9 cellular contexts compared by ENCODE assay signal in the genomic region with DNA sequence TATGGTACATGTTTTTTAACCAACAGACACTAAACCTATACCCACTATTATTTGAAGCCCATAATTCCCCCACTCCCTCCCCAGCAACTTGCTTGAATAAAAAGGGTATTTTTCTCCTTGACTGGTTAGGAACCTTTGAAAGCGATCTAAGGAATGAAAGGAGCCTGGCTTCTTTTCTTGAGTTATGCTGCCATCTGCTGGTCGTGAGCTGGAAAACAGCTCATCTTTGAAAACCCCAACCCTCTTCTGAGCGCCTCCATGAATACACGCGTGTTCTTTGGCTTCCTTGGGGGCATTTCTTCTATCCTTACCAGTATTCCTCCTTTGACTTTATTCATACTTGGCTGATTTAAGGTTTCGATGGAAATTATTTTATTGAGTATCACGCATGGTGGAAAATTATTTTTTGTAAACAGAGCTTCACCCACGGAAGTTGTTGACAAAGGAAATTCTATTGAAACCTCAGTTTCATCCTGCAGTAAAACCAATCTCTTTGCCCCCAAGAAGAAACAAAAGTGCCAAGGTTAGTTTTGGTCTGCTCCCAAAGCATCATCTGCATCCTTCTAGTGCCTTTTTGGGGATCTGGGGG.
A peak's percentile ranks its signal among the peaks of the same experiment; 100 is the strongest.
DNase-seq lines count a peak whose midpoint lies in the region; ATAC-seq and TF ChIP-seq lines count a peak whose summit lies in the region.
"Had no signal": no experiment of that assay in that cellular context is flagged by ENCODE, and none has a peak within 500 bp of the region (broad histone marks: within the 10 kb centered on the region; RNA-seq: fewer than 3 reads in every experiment).

No MANE protein-coding gene starts in this region.

- ATAC-seq in GM18502 (IDR thresholded peaks at IDR 0.05; ENCODE audit: poor library complexity, unreplicated experiment), result peak; percentile 56
- peak; percentile 74 to 90 (median 78) for ATAC-seq in psoas muscle
- ATAC-seq in HG03521 (IDR thresholded peaks at IDR 0.05; ENCODE audit: unreplicated experiment), result no peak

- peak overlapping the region; percentile 38 for H3K27ac Mint-ChIP-seq in activated naive CD4-positive, alpha-beta T cell treated with anti-CD3 and anti-CD28 coated beads, Interleukin-2, amount 50 U/mL, for 24 hours
- H3K27ac Mint-ChIP-seq in glutamatergic neuron (ENCODE audit: unreplicated experiment), result no peak overlapping the region

- POLR2A ChIA-PET in A673 (lab: Charles Lee; ENCODE audit: low non-redundant PET), result no interaction called here

- no peaks in the 10 kb centered on the region for H3K27me3 ChIP-seq in A673 (replicated peaks; ENCODE audit: insufficient read depth, low read depth, low read length, poor library complexity)
- H3K27me3 ChIP-seq in MG63, result peaks cover 12% of the 10 kb centered on the region
- H3K27me3 ChIP-seq in psoas muscle (ENCODE audit: insufficient read depth in 3 of 3, low read length in 2 of 3), result peaks cover 0 to 7% (median 0%) of the 10 kb centered on the region in 3 donors

- no peaks in the 10 kb centered on the region for H3K4me1 ChIP-seq in A673 (ENCODE audit: insufficient read depth, low read length, poor library complexity, severe bottlenecking)
- H3K4me1 ChIP-seq in psoas muscle, result no peaks in the 10 kb centered on the region

- H3K36me3 ChIP-seq in A673 (ENCODE audit: insufficient read depth, low read length, poor library complexity, severe bottlenecking) (no peaks in the 10 kb centered on the region), MG63 (no peaks in the 10 kb centered on the region), psoas muscle (ENCODE audit: insufficient read depth in 1 of 2, low read depth in 1 of 2) (no peaks in the 10 kb centered on the region)

- H3K27me3 Mint-ChIP-seq in activated naive CD4-positive, alpha-beta T cell treated with anti-CD3 and anti-CD28 coated beads, Interleukin-2, amount 50 U/mL, for 24 hours, result peaks cover 19% of the 10 kb centered on the region
- H3K27me3 Mint-ChIP-seq in glutamatergic neuron (ENCODE audit: unreplicated experiment), result peaks cover 4% of the 10 kb centered on the region

- no peaks in the 10 kb centered on the region for H3K9me3 Mint-ChIP-seq in activated naive CD4-positive, alpha-beta T cell treated with anti-CD3 and anti-CD28 coated beads, Interleukin-2, amount 50 U/mL, for 24 hours
- no peaks in the 10 kb centered on the region for H3K9me3 Mint-ChIP-seq in glutamatergic neuron (ENCODE audit: unreplicated experiment)

- WGBS in psoas muscle, 3 donors, result 7 to 14% (median 8%) methylated on average over 8 of the region's 8 CpGs

- H3K9me3 ChIP-seq in A673 (ENCODE audit: low read depth, low read length, poor library complexity, severe bottlenecking) (peaks cover 11% of the 10 kb centered on the region), MG63 (peaks cover 12% of the 10 kb centered on the region), psoas muscle (no peaks in the 10 kb centered on the region)

- no TSS peak for BruUV-seq in A673 (replicated peaks; lab: Mats Ljungman, UMichigan)

- H3K4me3 Mint-ChIP-seq in activated naive CD4-positive, alpha-beta T cell treated with anti-CD3 and anti-CD28 coated beads, Interleukin-2, amount 50 U/mL, for 24 hours, result peak overlapping the region; percentile 40
- no peak overlapping the region for H3K4me3 Mint-ChIP-seq in glutamatergic neuron (ENCODE audit: unreplicated experiment)
- H3K4me3 Mint-ChIP-seq: stimulated activated naive CD8-positive, alpha-beta T cell treated with anti-CD3 and anti-CD28 coated beads, Interleukin-15, Interleukin-2, amounts not matched to agents 100 ng/mL and 50 ng/mL, for 24 hours had no signal

- H3K27ac ChIP-seq in A673 (ENCODE audit: low read depth, low read length, poor library complexity, severe bottlenecking) (no peak overlapping the region), psoas muscle (no peak overlapping the region)

- peak; percentile 88 for TF ChIP-seq CTCF in A673 (conservative IDR thresholded peaks at IDR 0.05; ENCODE audit: low read depth, low read length)
- peak; percentile 84 for TF ChIP-seq CTCF in glutamatergic neuron (IDR thresholded peaks at IDR 0.05; ENCODE audit: partially characterized antibody, unreplicated experiment)
- TF ChIP-seq CTCF in psoas muscle (IDR thresholded peaks at IDR 0.05), result peak; percentile 85

- DNase-seq in A673 (ENCODE audit: low spot score), result peak; percentile 81
- peak; percentile 13 for DNase-seq in MG63
- peak; percentile 74 for DNase-seq in SK-N-DZ (ENCODE audit: low spot score)
- peak; percentile 61 for DNase-seq in glutamatergic neuron
- DNase-seq in psoas muscle, result no peak

- peaks cover 5% of the 10 kb centered on the region for H3K4me1 Mint-ChIP-seq in activated naive CD4-positive, alpha-beta T cell treated with anti-CD3 and anti-CD28 coated beads, Interleukin-2, amount 50 U/mL, for 24 hours
- no peaks in the 10 kb centered on the region for H3K4me1 Mint-ChIP-seq in glutamatergic neuron (ENCODE audit: low read depth, unreplicated experiment)

- no peak overlapping the region for H3K4me3 ChIP-seq in A673 (ENCODE audit: low read depth, low read length, poor library complexity, severe bottlenecking)
- H3K4me3 ChIP-seq in MG63, result no peak overlapping the region
- H3K4me3 ChIP-seq in psoas muscle, result no peak overlapping the region

- peaks cover 4% of the 10 kb centered on the region for H3K36me3 Mint-ChIP-seq in activated naive CD4-positive, alpha-beta T cell treated with anti-CD3 and anti-CD28 coated beads, Interleukin-2, amount 50 U/mL, for 24 hours
- peaks cover 11% of the 10 kb centered on the region for H3K36me3 Mint-ChIP-seq in glutamatergic neuron (ENCODE audit: unreplicated experiment)

- intact Hi-C loops in A673 (cut with micrococcal nuclease; ENCODE audit: unreplicated experiment), result loop anchor here (1.0 to 10.0 kb wide), 3 partner anchors 215 to 367 kb away; a partner anchor contains a TSS
- intact Hi-C loops in psoas muscle (cut with DNase I), result loop anchor here (1.0 to 5.0 kb wide), 4 partner anchors 215 to 315 kb away; no protein-coding TSS in a partner anchor

- CTCF ChIA-PET in A673 (lab: Charles Lee), result interaction anchor here (0.5 to 2.8 kb wide), 8 partner anchors 11 to 1503 kb away, joined by 3 to 31 read pairs (median 4); a partner anchor contains a TSS

Comparison
In these comparisons a context has a peak if more than half of its experiments do, and no peak if none do; other contexts are left out.
1. DNase-seq: peak in A673 (single experiment), MG63 (single experiment), SK-N-DZ (single experiment) and glutamatergic neuron (single experiment); none in psoas muscle (0 of 2).
2. Peak in every context shown above with its lines, with median percentiles within 50 percentile points of each other: CTCF ChIP-seq.